ENCODE assay signal across 19 cellular contexts in the genomic region with DNA sequence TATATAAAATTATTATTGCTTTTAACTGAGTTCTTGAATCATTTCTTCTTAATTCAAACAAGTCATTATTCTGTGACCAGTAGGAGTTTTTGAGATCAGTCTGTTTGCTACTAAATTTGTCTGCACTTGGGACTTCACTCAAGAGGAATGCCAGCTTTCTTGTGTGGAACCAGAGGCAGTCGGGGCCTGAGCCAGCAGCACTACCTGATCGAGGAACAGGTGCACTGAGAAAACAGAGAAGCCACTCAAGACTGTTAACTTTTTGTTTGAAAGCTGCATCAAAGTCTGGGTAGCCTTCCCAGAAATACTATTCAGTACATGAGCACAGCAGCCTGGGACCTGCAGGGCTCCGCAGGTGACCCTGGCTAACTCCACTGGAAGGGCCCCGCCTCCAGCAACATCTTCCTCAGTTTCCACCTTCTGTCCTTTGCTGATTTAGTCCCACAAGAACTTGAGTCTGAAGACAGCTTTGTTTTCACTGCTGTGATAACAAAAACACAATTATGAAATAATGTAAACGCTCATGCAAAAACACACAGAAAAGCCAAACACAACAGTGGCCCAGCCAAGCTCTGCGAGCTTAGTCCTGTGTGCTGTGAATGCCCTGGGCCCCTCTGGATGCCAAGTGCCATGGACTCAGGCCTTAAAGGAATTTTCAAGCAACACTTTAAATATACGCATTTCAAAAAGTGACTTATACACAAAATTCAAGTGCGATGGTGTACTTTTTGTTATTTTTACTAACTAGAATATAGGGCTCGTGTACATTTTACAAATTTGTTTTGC.
DNase-seq lines count a peak whose midpoint lies in the region; ATAC-seq and TF ChIP-seq lines count a peak whose summit lies in the region.
"Had no signal": no experiment of that assay in that cellular context is flagged by ENCODE, and none has a peak within 500 bp of the region (broad histone marks: within the 10 kb centered on the region; RNA-seq: fewer than 3 reads in every experiment).

No MANE protein-coding gene starts in this region.

- CTCF ChIA-PET in CD4-positive, alpha-beta T cell (lab: Charles Lee) = no interaction called here

- no peaks in the 10 kb centered on the region for H3K36me3 ChIP-seq in left lung
- H3K36me3 ChIP-seq in thyroid gland = no peaks in the 10 kb centered on the region
- no peaks in the 10 kb centered on the region for H3K36me3 ChIP-seq in aorta (ENCODE audit: control insufficient read depth in 1 of 2, insufficient read depth in 2 of 2, low read length in 1 of 2)
- H3K36me3 ChIP-seq: BLaER1 had no signal

- H3K36me3 Mint-ChIP-seq in CD4-positive, alpha-beta T cell (ENCODE audit: low read depth) = no peaks in the 10 kb centered on the region
- H3K36me3 Mint-ChIP-seq: CD4-positive, CD25-positive, alpha-beta regulatory T cell had no signal

- H3K9me3 Mint-ChIP-seq in CD4-positive, alpha-beta T cell = no peaks in the 10 kb centered on the region

- peaks cover 20% of the 10 kb centered on the region for H3K4me1 Mint-ChIP-seq in CD4-positive, alpha-beta T cell (ENCODE audit: low read depth)
- H3K4me1 Mint-ChIP-seq: B cell had no signal

- H3K27ac ChIP-seq in CD4-positive, alpha-beta T cell (ENCODE audit: low read depth, low read length) = no peak overlapping the region
- H3K27ac ChIP-seq in left lung (no peak overlapping the region), thyroid gland (peak overlapping the region in 2 of 3 donors; percentile 10 to 40), aorta (ENCODE audit: low read depth in 1 of 2, low read length in 2 of 2) (no peak overlapping the region)
- H3K27ac ChIP-seq: 22Rv1, BLaER1, C4-2B, GM23248 had no signal

- no peaks in the 10 kb centered on the region for H3K27me3 Mint-ChIP-seq in CD4-positive, alpha-beta T cell
- H3K27me3 Mint-ChIP-seq: CD4-positive, CD25-positive, alpha-beta regulatory T cell had no signal

- intact Hi-C loops in CD4-positive, alpha-beta T cell (cut with DNase I, micrococcal nuclease) = loop anchor here in 1 of 2 experiments (2.0 kb wide), 1 partner anchor 19 kb away; no protein-coding TSS in a partner anchor
- intact Hi-C loops in left lung (cut with DNase I) (no loop called here), thyroid gland (cut with DNase I) (no loop called here), aorta (cut with DNase I) (no loop called here)

- H3K4me1 ChIP-seq in left lung = no peaks in the 10 kb centered on the region
- H3K4me1 ChIP-seq in thyroid gland = peaks cover 7 to 10% of the 10 kb centered on the region in 2 donors
- H3K4me1 ChIP-seq in aorta (ENCODE audit: control insufficient read depth in 1 of 2, insufficient read depth in 2 of 2, low read length in 2 of 2) = peaks cover 3 to 5% of the 10 kb centered on the region in 2 donors
- H3K4me1 ChIP-seq: BLaER1 had no signal

- no peak for ATAC-seq in CD4-positive, alpha-beta T cell (ENCODE audit: poor library complexity)
- peak; percentile 88 for ATAC-seq in left lung
- ATAC-seq in aorta (ENCODE audit: low FRiP score) = peak; percentile 57

- DNase-seq in CD4-positive, alpha-beta T cell = no peak
- DNase-seq in left lung (peak; percentile 43 to 52), thyroid gland (peak; percentile 85 to 90), aorta (no peak), midbrain (lab: John Stamatoyannopoulos, UW) (no peak), NOMO-1 treated with DMSO at 0.1 percent for 48 hours (lab: John Stamatoyannopoulos, UW; ENCODE audit: unreplicated experiment) (no peak), DMS114 treated with DMSO at 0.1 percent for 48 hours (lab: John Stamatoyannopoulos, UW; ENCODE audit: unreplicated experiment) (no peak)
- DNase-seq: Calu3; CD4-positive, CD25-positive, alpha-beta regulatory T cell; CD8-positive, alpha-beta memory T cell; DMS153; DND-41; GM23248; H7; HCEC 1CT had no signal

- no peaks in the 10 kb centered on the region for H3K27me3 ChIP-seq in CD4-positive, alpha-beta T cell (ENCODE audit: control insufficient read depth, insufficient read depth, low read length)
- H3K27me3 ChIP-seq in left lung (no peaks in the 10 kb centered on the region), thyroid gland (no peaks in the 10 kb centered on the region), aorta (ENCODE audit: control insufficient read depth in 1 of 2, insufficient read depth in 2 of 2, low read length in 1 of 2) (no peaks in the 10 kb centered on the region)
- H3K27me3 ChIP-seq: BLaER1 had no signal

- no peak for TF ChIP-seq CTCF in CD4-positive, alpha-beta T cell (IDR thresholded peaks at IDR 0.05)
- TF ChIP-seq CTCF in left lung (IDR thresholded peaks at IDR 0.05) (no peak), thyroid gland (IDR thresholded peaks at IDR 0.05) (no peak)

- TF ChIP-seq POLR2A in thyroid gland (IDR thresholded peaks at IDR 0.05) = no peak

- H3K4me3 ChIP-seq in left lung (no peak overlapping the region), thyroid gland (replicated peaks in 1 of 3) (no peak overlapping the region), aorta (ENCODE audit: low read length in 2 of 2) (no peak overlapping the region)
- H3K4me3 ChIP-seq: BLaER1, GM23248 had no signal

- 50 to 56% methylated on average over 9 of the region's 9 CpGs for WGBS in thyroid gland, 2 donors
- WGBS in aorta, 2 donors = 0 to 8% methylated on average over 9 of the region's 9 CpGs

- no peak overlapping the region for H3K4me3 Mint-ChIP-seq in CD4-positive, alpha-beta T cell
- H3K4me3 Mint-ChIP-seq: B cell had no signal

- peak overlapping the region; percentile 50 for H3K27ac Mint-ChIP-seq in CD4-positive, alpha-beta T cell
- H3K27ac Mint-ChIP-seq: B cell had no signal

- POLR2A ChIA-PET in CD4-positive, alpha-beta T cell (lab: Charles Lee) = interaction anchor here (1.0 to 2.4 kb wide), 2 partner anchors 25 to 229 kb away, joined by 3 to 13 read pairs; no protein-coding TSS in a partner anchor

- H3K9me3 ChIP-seq in CD4-positive, alpha-beta T cell (ENCODE audit: control insufficient read depth, low read length) = no peaks in the 10 kb centered on the region
- H3K9me3 ChIP-seq in left lung (peaks cover 0 to 9% of the 10 kb centered on the region in 2 donors), thyroid gland (no peaks in the 10 kb centered on the region), aorta (ENCODE audit: control insufficient read depth, low read length) (no peaks in the 10 kb centered on the region)

Comparison
In these comparisons a context has a peak if more than half of its experiments do, and no peak if none do; other contexts are left out.
1. DNase-seq: peak in left lung (2 of 2) and thyroid gland (2 of 2); none in CD4-positive, alpha-beta T cell (0 of 10), aorta (0 of 2), midbrain (single experiment), NOMO-1 treated with DMSO at 0.1 percent for 48 hours (single experiment) and DMS114 treated with DMSO at 0.1 percent for 48 hours (single experiment).
2. H3K27ac ChIP-seq: peak in thyroid gland (2 of 3); none in CD4-positive, alpha-beta T cell (single experiment), left lung (0 of 2) and aorta (0 of 2).